ENCODE assay signal across 10 cellular contexts in genomic region chr2:96953611-96954489, GRCh38. TPM values are rescaled to one million over a fixed set of nuclear protein-coding genes. Genes with fewer than 3 reads are reported as not detected.
DNase-seq lines count a peak whose midpoint lies in the region; ATAC-seq and TF ChIP-seq lines count a peak whose summit lies in the region.
"Had no signal": no experiment of that assay in that cellular context is flagged by ENCODE, and none has a peak within 500 bp of the region (broad histone marks: within the 10 kb centered on the region; RNA-seq: fewer than 3 reads in every experiment).

No MANE protein-coding gene starts in this region.

- 28 to 35% (median 30%) methylated on average over 14 to 17 of the region's 17 CpGs for WGBS in spleen, 5 donors

- intact Hi-C loops in spleen (cut with DNase I; ENCODE audit: low total_unique reads), result loop anchor here (5.0 kb wide), 1 partner anchor 97 kb away; the partner anchor contains the start of gene ANKRD39

- peaks cover 0 to 24% (median 0%) of the 10 kb centered on the region in 7 donors for H3K27me3 ChIP-seq in spleen (replicated peaks in 1 of 7)

- H3K36me3 ChIP-seq in spleen, result no peaks in the 10 kb centered on the region

- peaks cover 34 to 77% (median 61%) of the 10 kb centered on the region in 6 donors for H3K4me1 ChIP-seq in spleen

- no peak for TF ChIP-seq CTCF in spleen (IDR thresholded peaks at IDR 0.05 in 8 of 11, conservative IDR thresholded peaks at IDR 0.05 in 3 of 11)

- no peak overlapping the region for H3K4me3 ChIP-seq in spleen

- peak; percentile 36 for DNase-seq in DMS153 (lab: John Stamatoyannopoulos, UW)
- DNase-seq in DMS153 treated with DMSO at 0.1 percent for 48 hours (lab: John Stamatoyannopoulos, UW; ENCODE audit: unreplicated experiment), result no peak
- DNase-seq in caudate nucleus (lab: John Stamatoyannopoulos, UW), result no peak
- DNase-seq in spleen, result peak; percentile 75
- DNase-seq in effector CD4-positive, alpha-beta T cell, result no peak

- H3K27ac ChIP-seq in caudate nucleus (ENCODE audit: low read depth, low read length) (peak overlapping the region; percentile 64), spleen (peak overlapping the region in 6 of 8 donors; percentile 4 to 62 (median 52))
- H3K27ac ChIP-seq: 22Rv1 had no signal

- H3K9me3 ChIP-seq in spleen, result no peaks in the 10 kb centered on the region

- peak; percentile 30 for ATAC-seq in HG03159 (IDR thresholded peaks at IDR 0.05; ENCODE audit: unreplicated experiment)
- no peak for ATAC-seq in HG03097 (IDR thresholded peaks at IDR 0.05; ENCODE audit: low FRiP score, unreplicated experiment)
- ATAC-seq in HG03565 (IDR thresholded peaks at IDR 0.05; ENCODE audit: unreplicated experiment), result no peak
- ATAC-seq: Panc1 had no signal

- no peak for TF ChIP-seq POLR2A in spleen (IDR thresholded peaks at IDR 0.05)

RNA-seq across cellular contexts. Expression of gene FAM178B, which starts 32.5 kb away (rescaled TPM):
- 10 to 100 TPM in 2 of 7 donors, 1 to 10 TPM in 4, not detected in 1; 3.8 to 27.4 (median 8.9) TPM for total RNA-seq in spleen
- polyA plus RNA-seq in spleen, result 1 to 10 TPM; 1.5 to 7.3 (median 4.2) TPM

Comparison
In these comparisons a context has a peak if more than half of its experiments do, and no peak if none do; other contexts are left out.
1. DNase-seq: peak in DMS153 (single experiment) and spleen (single experiment); none in DMS153 treated with DMSO at 0.1 percent for 48 hours (single experiment), caudate nucleus (0 of 61) and effector CD4-positive, alpha-beta T cell (single experiment).